Comparison of ENCODE assay signal across 8 cellular contexts in genomic region chr9:111661802-111662491, GRCh38. TPM values are rescaled to one million over a fixed set of nuclear protein-coding genes. Genes with fewer than 3 reads are reported as not detected.
DNase-seq lines count a peak whose midpoint lies in the region; TF ChIP-seq lines count a peak whose summit lies in the region.

No MANE protein-coding gene starts in this region.

- DNase-seq in GM12865 (ENCODE audit: low read depth): peak; percentile 32
- peak; percentile 48 for DNase-seq in H9
- peak; percentile 63 for DNase-seq in M059J (ENCODE audit: low read depth)
- DNase-seq in activated CD4-positive, alpha-beta T cell treated with anti-CD3 and anti-CD28 coated beads for 48 hours: peak; percentile 48
- peak; percentile 48 for DNase-seq in dermis blood vessel endothelial cell
- DNase-seq in stimulated activated CD4-positive, alpha-beta T cell treated with anti-CD3 and anti-CD28 coated beads, TNF-alpha, amount 100 ng/mL, for 48 hours (ENCODE audit: low read depth in 3 of 3): peak in 2 of 3 donors; percentile 4 to 41
- no peak for DNase-seq in middle frontal gyrus (ENCODE audit: extremely low spot score, low spot score)

- H2BK20ac ChIP-seq in H9 (ENCODE audit: low read depth, low read length, poor library complexity, severe bottlenecking): no peak overlapping the region

- H3K36me3 Mint-ChIP-seq in H9 (ENCODE audit: insufficient read depth in 1 of 3, low read depth in 3 of 3): peaks cover 8 to 14% (median 9%) of the 10 kb centered on the region in 3 experiments

- peak overlapping the region; percentile 69 for H3K4me3 ChIP-seq in GM12865 (ENCODE audit: low read depth, low read length)
- peak overlapping the region; percentile 67 to 94 (median 87) for H3K4me3 ChIP-seq in liver (ENCODE audit: low read depth in 1 of 3, low read length in 3 of 3)

- TF ChIP-seq CTCF in GM12865 (IDR thresholded peaks at IDR 0.05; ENCODE audit: insufficient read depth, low read depth, low read length, missing control alignments) (no peak), H9 (conservative IDR thresholded peaks at IDR 0.05) (no peak), liver (IDR thresholded peaks at IDR 0.05; ENCODE audit: low read depth, low read length, missing input control) (no peak)

- no peak for TF ChIP-seq RAD21 in liver (IDR thresholded peaks at IDR 0.05)

- H3K4ac ChIP-seq in H9 (ENCODE audit: low read depth, low read length): no peak overlapping the region

- WGBS in H9 (ENCODE audit: extremely low coverage, insufficient read length, low lambda C conversion rate): no CpG with 5 or more reads among the region's 57 CpGs
- WGBS in liver: 1% methylated on average over 57 of the region's 57 CpGs

- H3K9ac ChIP-seq in H9 (ENCODE audit: extremely low read depth, insufficient read length, low read length): peak overlapping the region; percentile 63
- H3K9ac ChIP-seq in liver (ENCODE audit: low read depth in 1 of 2, low read length in 2 of 2): peak overlapping the region in 1 of 2 donors; percentile 45

- peak overlapping the region; percentile 48 to 96 (median 84); a peak in 5 of 7 replicates for H3K27ac Mint-ChIP-seq in H9

- H3K18ac ChIP-seq in H9 (ENCODE audit: insufficient read length, low read depth, low read length): no peak overlapping the region

- peaks cover 21% of the 10 kb centered on the region in 2 experiments for H3K4me1 Mint-ChIP-seq in H9

- peaks cover 7% of the 10 kb centered on the region for H3K23me2 ChIP-seq in H9 (ENCODE audit: insufficient read length, low read depth, low read length, poor library complexity, severe bottlenecking)

- H3K4me2 ChIP-seq in H9 (ENCODE audit: insufficient read depth, insufficient read length, low read length): peak overlapping the region; percentile 88

- H3T11ph ChIP-seq in H9 (ENCODE audit: low read length): no peak overlapping the region

- no peaks in the 10 kb centered on the region; the same call in 1 of the 2 replicates for H3K79me2 ChIP-seq in H9 (ENCODE audit: insufficient read depth, low read length)

- H4K91ac ChIP-seq in H9 (ENCODE audit: insufficient read length, low read depth, low read length): no peak overlapping the region

- peaks cover 15% of the 10 kb centered on the region for H3K27me3 Mint-ChIP-seq in H9 (ENCODE audit: low read depth)

- no peak overlapping the region for H3K23ac ChIP-seq in H9 (ENCODE audit: insufficient read length, low read depth, low read length)

- no peak overlapping the region for H2BK5ac ChIP-seq in H9 (ENCODE audit: insufficient read length, low read length)

- peaks cover 0 to 7% (median 2%) of the 10 kb centered on the region in 4 donors for H3K36me3 ChIP-seq in liver (ENCODE audit: control insufficient read depth in 4 of 4, insufficient read depth in 3 of 4, low read depth in 1 of 4, low read length in 3 of 4)

- H2BK120ac ChIP-seq in H9 (ENCODE audit: low read depth, low read length, poor library complexity, severe bottlenecking): no peak overlapping the region

- H3K9me3 ChIP-seq in H9 (ENCODE audit: control insufficient read depth, low read depth, low read length) (no peaks in the 10 kb centered on the region), liver (ENCODE audit: control insufficient read depth in 4 of 4, low read length in 3 of 4) (no peaks in the 10 kb centered on the region)

- H4K20me1 ChIP-seq in H9 (ENCODE audit: control insufficient read depth, insufficient read depth, insufficient read length): no peaks in the 10 kb centered on the region

- no peak overlapping the region for H4K5ac ChIP-seq in H9 (ENCODE audit: insufficient read length, low read depth, low read length)

- no peak overlapping the region for H3K56ac ChIP-seq in H9 (ENCODE audit: insufficient read length, low read depth, low read length)

- H2AFZ ChIP-seq in H9 (ENCODE audit: low read length): no peak overlapping the region

- H3K4me1 ChIP-seq in H9 (ENCODE audit: insufficient read depth, low read length): peaks cover 7% of the 10 kb centered on the region; the same call in 1 of the 2 replicates
- peaks cover 0 to 18% (median 14%) of the 10 kb centered on the region in 4 donors for H3K4me1 ChIP-seq in liver (ENCODE audit: control insufficient read depth in 4 of 4, insufficient read depth in 4 of 4, low read length in 3 of 4)

- H2BK15ac ChIP-seq in H9 (ENCODE audit: low read depth, low read length): no peak overlapping the region

- H3K9me3 Mint-ChIP-seq in H9: no peaks in the 10 kb centered on the region; a peak in 1 of 5 replicates

- no peaks in the 10 kb centered on the region for H3K79me1 ChIP-seq in H9 (ENCODE audit: insufficient read depth, low read depth, low read length, poor library complexity, severe bottlenecking)

- no peak overlapping the region for H2BK12ac ChIP-seq in H9 (ENCODE audit: insufficient read length, low read depth, low read length)

- H3K14ac ChIP-seq in H9 (ENCODE audit: insufficient read depth, low read length): peak overlapping the region; percentile 84

- H4K8ac ChIP-seq in H9 (replicated peaks; ENCODE audit: insufficient read length, low read depth, low read length): no peak overlapping the region

- no peak overlapping the region for H2AK5ac ChIP-seq in H9 (ENCODE audit: insufficient read length, low read length)

- H3K27me3 ChIP-seq in H9 (ENCODE audit: insufficient read depth, low read length) (no peaks in the 10 kb centered on the region), liver (ENCODE audit: control insufficient read depth in 4 of 4, insufficient read depth in 4 of 4, low read length in 3 of 4) (no peaks in the 10 kb centered on the region)

- peak overlapping the region; percentile 97 to 98 for H3K4me3 Mint-ChIP-seq in H9

- H3K27ac ChIP-seq in H9 (ENCODE audit: insufficient read length, low read depth, low read length): no peak overlapping the region
- H3K27ac ChIP-seq in liver (ENCODE audit: low read depth in 1 of 2, low read length in 2 of 2): peak overlapping the region; percentile 72 to 85

TF ChIP-seq in liver, 16 proteins besides CTCF, POLR2A, EP300 and RAD21:
- TF ChIP-seq RXRA (IDR thresholded peaks at IDR 0.05) (peak in 1 of 2 donors; percentile 27), FOXA2 (IDR thresholded peaks at IDR 0.05) (no peak), ATF3 (IDR thresholded peaks at IDR 0.05) (no peak)

RNA-seq across cellular contexts. Expression of gene GNG10, which starts 0.5 kb away (rescaled TPM):
- total RNA-seq in H9 (2021) (31.0 and 33.4 TPM in 2 replicates), dermis blood vessel endothelial cell (72.0 and 106 TPM in 2 replicates), liver (10 to 100 TPM; 15.9 to 20.2 TPM)
- total RNA-seq in M059J (2014; rRNA removed; shearing (Covaris generic)): 139 and 156 TPM in 2 replicates
- polyA plus RNA-seq in liver: 10 to 100 TPM; 22.4 to 24.3 TPM

RNA-seq across cellular contexts. Expression of gene DNAJC25, which starts 30.8 kb away (rescaled TPM):
- total RNA-seq in H9 (2021) (7.6 and 8.4 TPM in 2 replicates), dermis blood vessel endothelial cell (4.4 and 5.1 TPM in 2 replicates), liver (10 to 100 TPM in 1 of 2 donors, 1 to 10 TPM in 1; 9.3 to 17.8 TPM)
- total RNA-seq in M059J (2014; rRNA removed; shearing (Covaris generic)): 11.4 and 14.2 TPM in 2 replicates
- 10 to 100 TPM; 15.0 to 15.6 TPM for polyA plus RNA-seq in liver
